In genomic region chr3:161272524-161272923, GRCh38 we compare ENCODE assay signal across 7 cellular contexts.
"Had no signal": no experiment of that assay in that cellular context is flagged by ENCODE, and none has a peak within 500 bp of the region (broad histone marks: within the 10 kb centered on the region; RNA-seq: fewer than 3 reads in every experiment).

No MANE protein-coding gene starts in this region.

- ATAC-seq: GM23338, K562 had no signal

- DNase-seq: H9, HCEC 1CT, IMR-90, KG1 had no signal

- H3K27ac ChIP-seq: HL-60 had no signal
